Comparison of ENCODE assay signal across 1 cellular context in genomic region chr6:116570856-116571682, GRCh38.
TF ChIP-seq lines count a peak whose summit lies in the region.

A gene with protein sequence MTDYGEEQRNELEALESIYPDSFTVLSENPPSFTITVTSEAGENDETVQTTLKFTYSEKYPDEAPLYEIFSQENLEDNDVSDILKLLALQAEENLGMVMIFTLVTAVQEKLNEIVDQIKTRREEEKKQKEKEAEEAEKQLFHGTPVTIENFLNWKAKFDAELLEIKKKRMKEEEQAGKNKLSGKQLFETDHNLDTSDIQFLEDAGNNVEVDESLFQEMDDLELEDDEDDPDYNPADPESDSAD (plus strand): TSS chr6:116571504. CDS start chr6:116571583, 79 bp downstream.

TF ChIP-seq in HepG2, 621 proteins besides CTCF, POLR2A, EP300 and RAD21 (continued from another document and continues in another):
- TF ChIP-seq, protein P1, sequence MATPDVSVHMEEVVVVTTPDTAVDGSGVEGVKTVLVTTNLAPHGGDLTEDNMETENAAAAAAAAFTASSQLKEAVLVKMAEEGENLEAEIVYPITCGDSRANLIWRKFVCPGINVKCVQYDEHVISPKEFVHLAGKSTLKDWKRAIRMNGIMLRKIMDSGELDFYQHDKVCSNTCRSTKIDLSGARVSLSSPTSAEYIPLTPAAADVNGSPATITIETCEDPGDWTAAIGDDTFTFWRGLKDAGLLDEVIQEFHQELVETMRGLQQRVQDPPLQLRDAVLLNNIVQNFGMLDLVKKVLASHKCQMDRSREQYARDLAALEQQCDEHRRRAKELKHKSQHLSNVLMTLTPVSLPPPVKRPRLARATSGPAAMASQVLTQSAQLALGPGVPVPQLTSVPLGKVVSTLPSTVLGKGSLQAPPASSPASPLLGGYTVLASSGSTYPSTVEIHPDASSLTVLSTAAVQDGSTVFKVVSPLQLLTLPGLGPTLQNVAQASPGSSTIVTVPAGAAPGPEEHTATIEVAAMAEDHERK (CRISPR knock-in tag; IDR thresholded peaks at IDR 0.05; ENCODE audit: low read depth): peak; percentile 57
- TF ChIP-seq ZNF766 (CRISPR knock-in tag; IDR thresholded peaks at IDR 0.05; ENCODE audit: borderline replicate concordance) (peak; percentile 87; the same call in 1 of the 2 replicates), ZMAT5 (CRISPR knock-in tag; IDR thresholded peaks at IDR 0.05; ENCODE audit: borderline replicate concordance, low read depth) (no peak), ZNF674 (CRISPR knock-in tag; IDR thresholded peaks at IDR 0.05; ENCODE audit: low read depth) (no peak), ZNF761 (CRISPR knock-in tag; conservative IDR thresholded peaks at IDR 0.05) (peak; percentile 90), ZNF724P (CRISPR knock-in tag; IDR thresholded peaks at IDR 0.05; ENCODE audit: borderline replicate concordance) (no peak; the same call in 1 of the 2 replicates), ZFP36L1 (CRISPR knock-in tag; IDR thresholded peaks at IDR 0.05) (peak; percentile 82; the same call in 1 of the 2 replicates), EED (CRISPR knock-in tag; IDR thresholded peaks at IDR 0.05) (peak; percentile 91), ZBTB1 (CRISPR knock-in tag; IDR thresholded peaks at IDR 0.05; ENCODE audit: borderline replicate concordance) (no peak), ZC3H4 (CRISPR knock-in tag; IDR thresholded peaks at IDR 0.05; ENCODE audit: borderline replicate concordance) (no peak), MLX (CRISPR knock-in tag; IDR thresholded peaks at IDR 0.05) (peak; percentile 20; the same call in 1 of the 2 replicates), ATF6 (CRISPR knock-in tag; conservative IDR thresholded peaks at IDR 0.05) (0 out of 2 replicates have a peak, but pooled peaks have one; percentile 25), KMT2A (CRISPR knock-in tag; IDR thresholded peaks at IDR 0.05) (peak; percentile 99), SP2 (CRISPR knock-in tag; IDR thresholded peaks at IDR 0.05) (peak; percentile 50; the same call in 1 of the 2 replicates), TAF15 (IDR thresholded peaks at IDR 0.05; ENCODE audit: low read depth, low read length, poor library complexity, severe bottlenecking) (peak; percentile 88), MEF2D (CRISPR knock-in tag; IDR thresholded peaks at IDR 0.05) (peak; percentile 92), CREBL2 (CRISPR knock-in tag; IDR thresholded peaks at IDR 0.05; ENCODE audit: borderline replicate concordance) (peak; percentile 86; the same call in 1 of the 2 replicates), PHF21A (CRISPR knock-in tag; IDR thresholded peaks at IDR 0.05) (peak; percentile 99), MAFG (CRISPR knock-in tag; IDR thresholded peaks at IDR 0.05) (no peak), MTA1 (CRISPR knock-in tag; IDR thresholded peaks at IDR 0.05; ENCODE audit: borderline replicate concordance) (peak; percentile 86; the same call in 1 of the 2 replicates), GATA4 (IDR thresholded peaks at IDR 0.05; ENCODE audit: borderline replicate concordance, low read depth) (peak; percentile 80; the same call in 1 of the 2 replicates), ZNF816 (CRISPR knock-in tag; IDR thresholded peaks at IDR 0.05; ENCODE audit: borderline replicate concordance) (no peak; the same call in 1 of the 2 replicates), PCBP2 (optimal IDR thresholded peaks at IDR 0.05; ENCODE audit: low read depth, low read length, poor library complexity, severe bottlenecking) (no peak), ZNF619 (CRISPR knock-in tag; IDR thresholded peaks at IDR 0.05) (peak; percentile 96; the same call in 1 of the 2 replicates), ZFP1 (CRISPR knock-in tag; IDR thresholded peaks at IDR 0.05) (peak; percentile 52; the same call in 1 of the 2 replicates), ZNF430 (CRISPR knock-in tag; IDR thresholded peaks at IDR 0.05) (peak; percentile 74; the same call in 1 of the 2 replicates), CREB3 (CRISPR knock-in tag; IDR thresholded peaks at IDR 0.05) (peak; percentile 94; the same call in 1 of the 2 replicates), PBX2 (CRISPR knock-in tag; IDR thresholded peaks at IDR 0.05) (no peak), ZNF850 (CRISPR knock-in tag; conservative IDR thresholded peaks at IDR 0.05) (no peak), SALL1 (CRISPR knock-in tag; IDR thresholded peaks at IDR 0.05) (peak; percentile 95), NCOA5 (CRISPR knock-in tag; IDR thresholded peaks at IDR 0.05) (no peak), DNMT3B (CRISPR knock-in tag; conservative IDR thresholded peaks at IDR 0.05) (peak; percentile 35; the same call in 1 of the 2 replicates), ZNF12 (CRISPR knock-in tag; IDR thresholded peaks at IDR 0.05) (peak; percentile 85; the same call in 1 of the 2 replicates), PAF1 (CRISPR knock-in tag; IDR thresholded peaks at IDR 0.05) (no peak), ZNF235 (CRISPR knock-in tag; IDR thresholded peaks at IDR 0.05; ENCODE audit: borderline replicate concordance) (peak; percentile 71)
- TF ChIP-seq, protein P2, sequence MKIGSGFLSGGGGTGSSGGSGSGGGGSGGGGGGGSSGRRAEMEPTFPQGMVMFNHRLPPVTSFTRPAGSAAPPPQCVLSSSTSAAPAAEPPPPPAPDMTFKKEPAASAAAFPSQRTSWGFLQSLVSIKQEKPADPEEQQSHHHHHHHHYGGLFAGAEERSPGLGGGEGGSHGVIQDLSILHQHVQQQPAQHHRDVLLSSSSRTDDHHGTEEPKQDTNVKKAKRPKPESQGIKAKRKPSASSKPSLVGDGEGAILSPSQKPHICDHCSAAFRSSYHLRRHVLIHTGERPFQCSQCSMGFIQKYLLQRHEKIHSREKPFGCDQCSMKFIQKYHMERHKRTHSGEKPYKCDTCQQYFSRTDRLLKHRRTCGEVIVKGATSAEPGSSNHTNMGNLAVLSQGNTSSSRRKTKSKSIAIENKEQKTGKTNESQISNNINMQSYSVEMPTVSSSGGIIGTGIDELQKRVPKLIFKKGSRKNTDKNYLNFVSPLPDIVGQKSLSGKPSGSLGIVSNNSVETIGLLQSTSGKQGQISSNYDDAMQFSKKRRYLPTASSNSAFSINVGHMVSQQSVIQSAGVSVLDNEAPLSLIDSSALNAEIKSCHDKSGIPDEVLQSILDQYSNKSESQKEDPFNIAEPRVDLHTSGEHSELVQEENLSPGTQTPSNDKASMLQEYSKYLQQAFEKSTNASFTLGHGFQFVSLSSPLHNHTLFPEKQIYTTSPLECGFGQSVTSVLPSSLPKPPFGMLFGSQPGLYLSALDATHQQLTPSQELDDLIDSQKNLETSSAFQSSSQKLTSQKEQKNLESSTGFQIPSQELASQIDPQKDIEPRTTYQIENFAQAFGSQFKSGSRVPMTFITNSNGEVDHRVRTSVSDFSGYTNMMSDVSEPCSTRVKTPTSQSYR (CRISPR knock-in tag; IDR thresholded peaks at IDR 0.05; ENCODE audit: borderline replicate concordance): peak; percentile 41
- TF ChIP-seq, protein P3, sequence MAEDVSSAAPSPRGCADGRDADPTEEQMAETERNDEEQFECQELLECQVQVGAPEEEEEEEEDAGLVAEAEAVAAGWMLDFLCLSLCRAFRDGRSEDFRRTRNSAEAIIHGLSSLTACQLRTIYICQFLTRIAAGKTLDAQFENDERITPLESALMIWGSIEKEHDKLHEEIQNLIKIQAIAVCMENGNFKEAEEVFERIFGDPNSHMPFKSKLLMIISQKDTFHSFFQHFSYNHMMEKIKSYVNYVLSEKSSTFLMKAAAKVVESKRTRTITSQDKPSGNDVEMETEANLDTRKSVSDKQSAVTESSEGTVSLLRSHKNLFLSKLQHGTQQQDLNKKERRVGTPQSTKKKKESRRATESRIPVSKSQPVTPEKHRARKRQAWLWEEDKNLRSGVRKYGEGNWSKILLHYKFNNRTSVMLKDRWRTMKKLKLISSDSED (CRISPR knock-in tag; IDR thresholded peaks at IDR 0.05): no peak
- TF ChIP-seq, protein P4, sequence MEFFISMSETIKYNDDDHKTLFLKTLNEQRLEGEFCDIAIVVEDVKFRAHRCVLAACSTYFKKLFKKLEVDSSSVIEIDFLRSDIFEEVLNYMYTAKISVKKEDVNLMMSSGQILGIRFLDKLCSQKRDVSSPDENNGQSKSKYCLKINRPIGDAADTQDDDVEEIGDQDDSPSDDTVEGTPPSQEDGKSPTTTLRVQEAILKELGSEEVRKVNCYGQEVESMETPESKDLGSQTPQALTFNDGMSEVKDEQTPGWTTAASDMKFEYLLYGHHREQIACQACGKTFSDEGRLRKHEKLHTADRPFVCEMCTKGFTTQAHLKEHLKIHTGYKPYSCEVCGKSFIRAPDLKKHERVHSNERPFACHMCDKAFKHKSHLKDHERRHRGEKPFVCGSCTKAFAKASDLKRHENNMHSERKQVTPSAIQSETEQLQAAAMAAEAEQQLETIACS (CRISPR knock-in tag; IDR thresholded peaks at IDR 0.05): peak; percentile 41; the same call in 1 of the 2 replicates
- TF ChIP-seq, protein P5, sequence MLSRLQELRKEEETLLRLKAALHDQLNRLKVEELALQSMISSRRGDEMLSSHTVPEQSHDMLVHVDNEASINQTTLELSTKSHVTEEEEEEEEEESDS (CRISPR knock-in tag; IDR thresholded peaks at IDR 0.05; ENCODE audit: borderline replicate concordance): peak; percentile 84
- TF ChIP-seq, protein P6, sequence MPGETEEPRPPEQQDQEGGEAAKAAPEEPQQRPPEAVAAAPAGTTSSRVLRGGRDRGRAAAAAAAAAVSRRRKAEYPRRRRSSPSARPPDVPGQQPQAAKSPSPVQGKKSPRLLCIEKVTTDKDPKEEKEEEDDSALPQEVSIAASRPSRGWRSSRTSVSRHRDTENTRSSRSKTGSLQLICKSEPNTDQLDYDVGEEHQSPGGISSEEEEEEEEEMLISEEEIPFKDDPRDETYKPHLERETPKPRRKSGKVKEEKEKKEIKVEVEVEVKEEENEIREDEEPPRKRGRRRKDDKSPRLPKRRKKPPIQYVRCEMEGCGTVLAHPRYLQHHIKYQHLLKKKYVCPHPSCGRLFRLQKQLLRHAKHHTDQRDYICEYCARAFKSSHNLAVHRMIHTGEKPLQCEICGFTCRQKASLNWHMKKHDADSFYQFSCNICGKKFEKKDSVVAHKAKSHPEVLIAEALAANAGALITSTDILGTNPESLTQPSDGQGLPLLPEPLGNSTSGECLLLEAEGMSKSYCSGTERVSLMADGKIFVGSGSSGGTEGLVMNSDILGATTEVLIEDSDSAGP (CRISPR knock-in tag; IDR thresholded peaks at IDR 0.05; ENCODE audit: borderline replicate concordance): peak; percentile 99
- TF ChIP-seq, protein P7, sequence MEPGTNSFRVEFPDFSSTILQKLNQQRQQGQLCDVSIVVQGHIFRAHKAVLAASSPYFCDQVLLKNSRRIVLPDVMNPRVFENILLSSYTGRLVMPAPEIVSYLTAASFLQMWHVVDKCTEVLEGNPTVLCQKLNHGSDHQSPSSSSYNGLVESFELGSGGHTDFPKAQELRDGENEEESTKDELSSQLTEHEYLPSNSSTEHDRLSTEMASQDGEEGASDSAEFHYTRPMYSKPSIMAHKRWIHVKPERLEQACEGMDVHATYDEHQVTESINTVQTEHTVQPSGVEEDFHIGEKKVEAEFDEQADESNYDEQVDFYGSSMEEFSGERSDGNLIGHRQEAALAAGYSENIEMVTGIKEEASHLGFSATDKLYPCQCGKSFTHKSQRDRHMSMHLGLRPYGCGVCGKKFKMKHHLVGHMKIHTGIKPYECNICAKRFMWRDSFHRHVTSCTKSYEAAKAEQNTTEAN (CRISPR knock-in tag; conservative IDR thresholded peaks at IDR 0.05): 0 out of 2 replicates have a peak, but pooled peaks have one; percentile 47
